ENCODE assay signal across 6 cellular contexts in the genomic region with DNA sequence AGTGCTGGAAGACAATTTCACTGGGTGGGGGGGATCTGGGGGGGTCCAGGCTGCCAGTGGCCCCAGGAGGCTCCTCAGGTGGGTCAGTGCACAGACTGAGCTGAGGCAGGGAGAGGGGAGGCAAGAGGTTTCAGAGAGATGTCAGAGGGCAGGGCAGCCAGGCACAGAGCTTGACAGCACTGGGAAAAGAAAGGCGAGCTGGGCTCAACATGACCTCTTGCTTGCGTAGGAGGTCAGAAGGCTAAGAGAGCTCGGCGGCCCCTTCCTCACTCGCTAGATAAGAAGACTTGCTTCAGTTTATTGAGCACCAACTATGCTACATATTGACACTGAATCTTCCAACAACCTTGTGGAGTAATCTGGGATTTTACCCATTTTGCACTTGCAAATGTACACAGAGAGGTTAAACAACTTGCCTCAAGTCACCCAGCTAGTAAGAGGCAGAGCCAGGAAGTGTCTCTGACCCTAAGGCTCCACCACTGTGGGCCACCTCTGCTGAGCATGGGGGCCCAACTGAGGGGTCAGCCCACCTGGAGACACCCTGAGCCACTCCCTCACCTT. TPM values are rescaled to one million over a fixed set of nuclear protein-coding genes. Genes with fewer than 3 reads are reported as not detected.
DNase-seq lines count a peak whose midpoint lies in the region; ATAC-seq and TF ChIP-seq lines count a peak whose summit lies in the region.

No MANE protein-coding gene starts in this region.

- ATAC-seq in heart right ventricle (no peak), Right ventricle myocardium inferior (no peak)

- H3K9me3 ChIP-seq in heart right ventricle (no peaks in the 10 kb centered on the region), transverse colon (no peaks in the 10 kb centered on the region)

- H3K36me3 ChIP-seq in heart right ventricle = peaks cover 0 to 60% (median 30%) of the 10 kb centered on the region in 9 donors
- H3K36me3 ChIP-seq in transverse colon = no peaks in the 10 kb centered on the region

- H3K4me3 ChIP-seq in heart right ventricle = peak overlapping the region in 1 of 10 donors; percentile 91
- H3K4me3 ChIP-seq in fibroblast of villous mesenchyme (ENCODE audit: low read depth, low read length) = peak overlapping the region; percentile 17
- no peak overlapping the region for H3K4me3 ChIP-seq in transverse colon

- peaks cover 15 to 66% (median 52%) of the 10 kb centered on the region in 9 donors for H3K4me1 ChIP-seq in heart right ventricle
- H3K4me1 ChIP-seq in transverse colon = peaks cover 29 to 78% (median 57%) of the 10 kb centered on the region in 4 donors

- no peak for TF ChIP-seq EP300 in transverse colon (IDR thresholded peaks at IDR 0.05; ENCODE audit: low read depth)

- no peak for TF ChIP-seq POLR2A in transverse colon (IDR thresholded peaks at IDR 0.05)

- 85 to 87% methylated on average over 5 of the region's 5 CpGs for WGBS in heart right ventricle, 2 donors
- WGBS in transverse colon (ENCODE audit: low coverage in 1 of 2), 2 donors = 74 to 80% methylated on average over 2 to 5 of the region's 5 CpGs

- TF ChIP-seq CTCF in heart right ventricle (IDR thresholded peaks at IDR 0.05) = no peak
- TF ChIP-seq CTCF in fibroblast of villous mesenchyme (IDR thresholded peaks at IDR 0.05; ENCODE audit: insufficient read depth, low read depth, low read length) = no peak
- TF ChIP-seq CTCF in transverse colon (IDR thresholded peaks at IDR 0.05) = no peak

- DNase-seq in heart right ventricle (no peak), Right ventricle myocardium inferior (ENCODE audit: missing footprints) (no peak), fibroblast of villous mesenchyme (ENCODE audit: low read depth) (no peak), transverse colon (no peak), NCI-H2029 treated with DMSO at 0.1 percent for 48 hours (lab: John Stamatoyannopoulos, UW) (no peak), NCI-H1417 treated with DMSO at 0.1 percent for 48 hours (lab: John Stamatoyannopoulos, UW) (no peak)

- H3K27ac ChIP-seq in heart right ventricle = peak overlapping the region in 8 of 10 donors; percentile 85 to 98 (median 96)
- H3K27ac ChIP-seq in transverse colon = peak overlapping the region; percentile 91 to 96 (median 94)

- H3K27me3 ChIP-seq in heart right ventricle (no peaks in the 10 kb centered on the region), transverse colon (peaks cover 10% of the 10 kb centered on the region)

- in situ Hi-C loops in transverse colon (cut with MboI; ENCODE audit: low pct_ligation_motif_present in 1 of 4, low pct_unique_long_range_greater_than_20kb in 1 of 4, low sequenced_read_pairs in 3 of 4) = no loop called here

- intact Hi-C loops in heart right ventricle (cut with DNase I) (loop anchor here in 1 of 10 donors (10.0 kb wide), 1 partner anchor 179 kb away; the partner anchor contains the start of gene MXD3), Right ventricle myocardium inferior (cut with DNase I) (no loop called here), transverse colon (cut with DNase I; ENCODE audit: low total_unique reads) (no loop called here)

RNA-seq across cellular contexts. Expression of gene PDLIM7, which starts 3.5 kb away (rescaled TPM):
- total RNA-seq in heart right ventricle (10 to 100 TPM; 32.5 to 70.6 (median 51.0) TPM), Right ventricle myocardium inferior (43.1 TPM), fibroblast of villous mesenchyme (283 and 383 TPM in 2 replicates), transverse colon (100 to 1,000 TPM in 1 of 4 donors, 10 to 100 TPM in 3; 52.6 to 256 (median 78.6) TPM)
- polyA plus RNA-seq in heart right ventricle = 100 to 1,000 TPM; 129 to 131 TPM

RNA-seq across cellular contexts. Expression of gene DOK3, which starts 15.8 kb away (rescaled TPM):
- total RNA-seq in heart right ventricle (10 to 100 TPM in 1 of 10 donors, 1 to 10 TPM in 7, under 1 TPM in 2; 0.74 to 11.4 (median 1.9) TPM), Right ventricle myocardium inferior (4.4 TPM), fibroblast of villous mesenchyme (2.6 TPM in 2 replicates), transverse colon (10 to 100 TPM in 2 of 4 donors, 1 to 10 TPM in 1, under 1 TPM in 1; 0.60 to 17.2 (median 7.8) TPM)
- 1 to 10 TPM; 2.4 to 4.0 TPM for polyA plus RNA-seq in heart right ventricle

RNA-seq across cellular contexts. Expression of gene DBN1, which starts 20.4 kb away (rescaled TPM):
- 10 to 100 TPM; 13.1 to 52.9 (median 19.1) TPM for total RNA-seq in heart right ventricle
- 10 to 100 TPM; 19.2 to 31.5 TPM for polyA plus RNA-seq in heart right ventricle
- 32.2 TPM for total RNA-seq in Right ventricle myocardium inferior
- total RNA-seq in fibroblast of villous mesenchyme = 201 and 214 TPM in 2 replicates
- 100 to 1,000 TPM in 1 of 4 donors, 10 to 100 TPM in 3; 10.1 to 201 (median 17.4) TPM for total RNA-seq in transverse colon

RNA-seq across cellular contexts. Expression of gene DDX41, which starts 22.9 kb away (rescaled TPM):
- total RNA-seq in heart right ventricle = 10 to 100 TPM; 19.7 to 53.2 (median 27.2) TPM
- polyA plus RNA-seq in heart right ventricle = 10 to 100 TPM; 45.2 to 55.7 TPM
- 30.1 TPM for total RNA-seq in Right ventricle myocardium inferior
- 56.0 and 56.1 TPM in 2 replicates for total RNA-seq in fibroblast of villous mesenchyme
- total RNA-seq in transverse colon = 100 to 1,000 TPM in 2 of 4 donors, 10 to 100 TPM in 2; 96.5 to 170 (median 130) TPM

RNA-seq across cellular contexts. Expression of gene PRR7, which starts 47.3 kb away (rescaled TPM):
- 1 to 10 TPM in 9 of 10 donors, under 1 TPM in 1; 0.97 to 2.9 (median 1.9) TPM for total RNA-seq in heart right ventricle
- 1 to 10 TPM; 1.8 to 2.7 TPM for polyA plus RNA-seq in heart right ventricle
- 1.4 TPM for total RNA-seq in Right ventricle myocardium inferior
- 4.5 and 4.7 TPM in 2 replicates for total RNA-seq in fibroblast of villous mesenchyme
- total RNA-seq in transverse colon = 1 to 10 TPM in 3 of 4 donors, not detected in 1; 2.1 to 5.0 (median 2.5) TPM
